In the genomic region with DNA sequence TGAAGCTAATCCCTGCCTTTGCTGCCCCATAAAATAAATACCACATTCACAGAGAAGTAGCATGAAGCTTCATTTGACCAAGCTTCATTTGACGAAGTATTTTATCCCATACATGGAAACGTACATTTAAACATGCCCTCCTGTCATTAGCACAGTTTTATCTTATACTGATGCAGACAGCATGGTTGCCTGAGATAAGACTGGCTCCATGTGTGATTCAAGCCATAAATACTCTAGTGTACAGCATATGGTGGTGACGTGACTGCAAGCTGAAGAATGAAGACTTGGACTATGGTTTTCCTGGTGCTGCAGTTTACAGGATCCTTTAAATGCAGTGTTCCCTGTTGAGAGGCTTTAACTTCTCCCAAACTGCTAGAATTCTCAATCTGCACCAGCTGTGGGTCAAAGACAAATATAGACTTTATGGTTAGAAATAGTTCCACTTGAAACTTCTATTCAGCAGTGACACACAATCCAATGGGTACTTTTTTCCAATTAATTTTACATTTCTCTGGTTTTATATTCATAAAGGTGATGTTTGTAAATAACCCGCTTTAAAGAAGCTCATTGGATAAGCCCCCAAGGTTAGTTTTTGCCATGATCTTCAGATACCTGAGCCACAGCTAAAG, we compare ENCODE assay signal across 1 cellular context.
A peak's percentile ranks its signal among the peaks of the same experiment; 100 is the strongest.
TF ChIP-seq lines count a peak whose summit lies in the region.

No MANE protein-coding gene starts in this region.

TF ChIP-seq in K562, 482 proteins besides CTCF, POLR2A, EP300 and RAD21 (continued from another document and continues in another):
- TF ChIP-seq, protein P1, sequence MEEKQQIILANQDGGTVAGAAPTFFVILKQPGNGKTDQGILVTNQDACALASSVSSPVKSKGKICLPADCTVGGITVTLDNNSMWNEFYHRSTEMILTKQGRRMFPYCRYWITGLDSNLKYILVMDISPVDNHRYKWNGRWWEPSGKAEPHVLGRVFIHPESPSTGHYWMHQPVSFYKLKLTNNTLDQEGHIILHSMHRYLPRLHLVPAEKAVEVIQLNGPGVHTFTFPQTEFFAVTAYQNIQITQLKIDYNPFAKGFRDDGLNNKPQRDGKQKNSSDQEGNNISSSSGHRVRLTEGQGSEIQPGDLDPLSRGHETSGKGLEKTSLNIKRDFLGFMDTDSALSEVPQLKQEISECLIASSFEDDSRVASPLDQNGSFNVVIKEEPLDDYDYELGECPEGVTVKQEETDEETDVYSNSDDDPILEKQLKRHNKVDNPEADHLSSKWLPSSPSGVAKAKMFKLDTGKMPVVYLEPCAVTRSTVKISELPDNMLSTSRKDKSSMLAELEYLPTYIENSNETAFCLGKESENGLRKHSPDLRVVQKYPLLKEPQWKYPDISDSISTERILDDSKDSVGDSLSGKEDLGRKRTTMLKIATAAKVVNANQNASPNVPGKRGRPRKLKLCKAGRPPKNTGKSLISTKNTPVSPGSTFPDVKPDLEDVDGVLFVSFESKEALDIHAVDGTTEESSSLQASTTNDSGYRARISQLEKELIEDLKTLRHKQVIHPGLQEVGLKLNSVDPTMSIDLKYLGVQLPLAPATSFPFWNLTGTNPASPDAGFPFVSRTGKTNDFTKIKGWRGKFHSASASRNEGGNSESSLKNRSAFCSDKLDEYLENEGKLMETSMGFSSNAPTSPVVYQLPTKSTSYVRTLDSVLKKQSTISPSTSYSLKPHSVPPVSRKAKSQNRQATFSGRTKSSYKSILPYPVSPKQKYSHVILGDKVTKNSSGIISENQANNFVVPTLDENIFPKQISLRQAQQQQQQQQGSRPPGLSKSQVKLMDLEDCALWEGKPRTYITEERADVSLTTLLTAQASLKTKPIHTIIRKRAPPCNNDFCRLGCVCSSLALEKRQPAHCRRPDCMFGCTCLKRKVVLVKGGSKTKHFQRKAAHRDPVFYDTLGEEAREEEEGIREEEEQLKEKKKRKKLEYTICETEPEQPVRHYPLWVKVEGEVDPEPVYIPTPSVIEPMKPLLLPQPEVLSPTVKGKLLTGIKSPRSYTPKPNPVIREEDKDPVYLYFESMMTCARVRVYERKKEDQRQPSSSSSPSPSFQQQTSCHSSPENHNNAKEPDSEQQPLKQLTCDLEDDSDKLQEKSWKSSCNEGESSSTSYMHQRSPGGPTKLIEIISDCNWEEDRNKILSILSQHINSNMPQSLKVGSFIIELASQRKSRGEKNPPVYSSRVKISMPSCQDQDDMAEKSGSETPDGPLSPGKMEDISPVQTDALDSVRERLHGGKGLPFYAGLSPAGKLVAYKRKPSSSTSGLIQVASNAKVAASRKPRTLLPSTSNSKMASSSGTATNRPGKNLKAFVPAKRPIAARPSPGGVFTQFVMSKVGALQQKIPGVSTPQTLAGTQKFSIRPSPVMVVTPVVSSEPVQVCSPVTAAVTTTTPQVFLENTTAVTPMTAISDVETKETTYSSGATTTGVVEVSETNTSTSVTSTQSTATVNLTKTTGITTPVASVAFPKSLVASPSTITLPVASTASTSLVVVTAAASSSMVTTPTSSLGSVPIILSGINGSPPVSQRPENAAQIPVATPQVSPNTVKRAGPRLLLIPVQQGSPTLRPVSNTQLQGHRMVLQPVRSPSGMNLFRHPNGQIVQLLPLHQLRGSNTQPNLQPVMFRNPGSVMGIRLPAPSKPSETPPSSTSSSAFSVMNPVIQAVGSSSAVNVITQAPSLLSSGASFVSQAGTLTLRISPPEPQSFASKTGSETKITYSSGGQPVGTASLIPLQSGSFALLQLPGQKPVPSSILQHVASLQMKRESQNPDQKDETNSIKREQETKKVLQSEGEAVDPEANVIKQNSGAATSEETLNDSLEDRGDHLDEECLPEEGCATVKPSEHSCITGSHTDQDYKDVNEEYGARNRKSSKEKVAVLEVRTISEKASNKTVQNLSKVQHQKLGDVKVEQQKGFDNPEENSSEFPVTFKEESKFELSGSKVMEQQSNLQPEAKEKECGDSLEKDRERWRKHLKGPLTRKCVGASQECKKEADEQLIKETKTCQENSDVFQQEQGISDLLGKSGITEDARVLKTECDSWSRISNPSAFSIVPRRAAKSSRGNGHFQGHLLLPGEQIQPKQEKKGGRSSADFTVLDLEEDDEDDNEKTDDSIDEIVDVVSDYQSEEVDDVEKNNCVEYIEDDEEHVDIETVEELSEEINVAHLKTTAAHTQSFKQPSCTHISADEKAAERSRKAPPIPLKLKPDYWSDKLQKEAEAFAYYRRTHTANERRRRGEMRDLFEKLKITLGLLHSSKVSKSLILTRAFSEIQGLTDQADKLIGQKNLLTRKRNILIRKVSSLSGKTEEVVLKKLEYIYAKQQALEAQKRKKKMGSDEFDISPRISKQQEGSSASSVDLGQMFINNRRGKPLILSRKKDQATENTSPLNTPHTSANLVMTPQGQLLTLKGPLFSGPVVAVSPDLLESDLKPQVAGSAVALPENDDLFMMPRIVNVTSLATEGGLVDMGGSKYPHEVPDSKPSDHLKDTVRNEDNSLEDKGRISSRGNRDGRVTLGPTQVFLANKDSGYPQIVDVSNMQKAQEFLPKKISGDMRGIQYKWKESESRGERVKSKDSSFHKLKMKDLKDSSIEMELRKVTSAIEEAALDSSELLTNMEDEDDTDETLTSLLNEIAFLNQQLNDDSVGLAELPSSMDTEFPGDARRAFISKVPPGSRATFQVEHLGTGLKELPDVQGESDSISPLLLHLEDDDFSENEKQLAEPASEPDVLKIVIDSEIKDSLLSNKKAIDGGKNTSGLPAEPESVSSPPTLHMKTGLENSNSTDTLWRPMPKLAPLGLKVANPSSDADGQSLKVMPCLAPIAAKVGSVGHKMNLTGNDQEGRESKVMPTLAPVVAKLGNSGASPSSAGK (IDR thresholded peaks at IDR 0.05), result peak; percentile 53; the same call in 1 of the 2 replicates
- no peak for TF ChIP-seq OTX1 (CRISPR knock-in tag; IDR thresholded peaks at IDR 0.05)
- peak in 1 of 2 experiments; percentile 74; a peak in 1 of 4 replicates for TF ChIP-seq TEAD1 (CRISPR knock-in tag; IDR thresholded peaks at IDR 0.05)
- peak; percentile 81; the same call in 1 of the 2 replicates for TF ChIP-seq ZNF644 (tag; IDR thresholded peaks at IDR 0.05; ENCODE audit: low read depth)
- no peak for TF ChIP-seq KLF13 (tag; IDR thresholded peaks at IDR 0.05; ENCODE audit: borderline replicate concordance, low read depth)
- no peak for TF ChIP-seq KDM4B (IDR thresholded peaks at IDR 0.05; ENCODE audit: borderline replicate concordance in 2 of 2, low read depth in 1 of 2)
- TF ChIP-seq, protein P2, sequence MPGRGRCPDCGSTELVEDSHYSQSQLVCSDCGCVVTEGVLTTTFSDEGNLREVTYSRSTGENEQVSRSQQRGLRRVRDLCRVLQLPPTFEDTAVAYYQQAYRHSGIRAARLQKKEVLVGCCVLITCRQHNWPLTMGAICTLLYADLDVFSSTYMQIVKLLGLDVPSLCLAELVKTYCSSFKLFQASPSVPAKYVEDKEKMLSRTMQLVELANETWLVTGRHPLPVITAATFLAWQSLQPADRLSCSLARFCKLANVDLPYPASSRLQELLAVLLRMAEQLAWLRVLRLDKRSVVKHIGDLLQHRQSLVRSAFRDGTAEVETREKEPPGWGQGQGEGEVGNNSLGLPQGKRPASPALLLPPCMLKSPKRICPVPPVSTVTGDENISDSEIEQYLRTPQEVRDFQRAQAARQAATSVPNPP (IDR thresholded peaks at IDR 0.05; ENCODE audit: borderline replicate concordance, insufficient read depth, insufficient read length), result no peak
- TF ChIP-seq EHMT2 (IDR thresholded peaks at IDR 0.05), result 0 out of 2 replicates have a peak, but pooled peaks have one; percentile 41
- TF ChIP-seq, protein P3, sequence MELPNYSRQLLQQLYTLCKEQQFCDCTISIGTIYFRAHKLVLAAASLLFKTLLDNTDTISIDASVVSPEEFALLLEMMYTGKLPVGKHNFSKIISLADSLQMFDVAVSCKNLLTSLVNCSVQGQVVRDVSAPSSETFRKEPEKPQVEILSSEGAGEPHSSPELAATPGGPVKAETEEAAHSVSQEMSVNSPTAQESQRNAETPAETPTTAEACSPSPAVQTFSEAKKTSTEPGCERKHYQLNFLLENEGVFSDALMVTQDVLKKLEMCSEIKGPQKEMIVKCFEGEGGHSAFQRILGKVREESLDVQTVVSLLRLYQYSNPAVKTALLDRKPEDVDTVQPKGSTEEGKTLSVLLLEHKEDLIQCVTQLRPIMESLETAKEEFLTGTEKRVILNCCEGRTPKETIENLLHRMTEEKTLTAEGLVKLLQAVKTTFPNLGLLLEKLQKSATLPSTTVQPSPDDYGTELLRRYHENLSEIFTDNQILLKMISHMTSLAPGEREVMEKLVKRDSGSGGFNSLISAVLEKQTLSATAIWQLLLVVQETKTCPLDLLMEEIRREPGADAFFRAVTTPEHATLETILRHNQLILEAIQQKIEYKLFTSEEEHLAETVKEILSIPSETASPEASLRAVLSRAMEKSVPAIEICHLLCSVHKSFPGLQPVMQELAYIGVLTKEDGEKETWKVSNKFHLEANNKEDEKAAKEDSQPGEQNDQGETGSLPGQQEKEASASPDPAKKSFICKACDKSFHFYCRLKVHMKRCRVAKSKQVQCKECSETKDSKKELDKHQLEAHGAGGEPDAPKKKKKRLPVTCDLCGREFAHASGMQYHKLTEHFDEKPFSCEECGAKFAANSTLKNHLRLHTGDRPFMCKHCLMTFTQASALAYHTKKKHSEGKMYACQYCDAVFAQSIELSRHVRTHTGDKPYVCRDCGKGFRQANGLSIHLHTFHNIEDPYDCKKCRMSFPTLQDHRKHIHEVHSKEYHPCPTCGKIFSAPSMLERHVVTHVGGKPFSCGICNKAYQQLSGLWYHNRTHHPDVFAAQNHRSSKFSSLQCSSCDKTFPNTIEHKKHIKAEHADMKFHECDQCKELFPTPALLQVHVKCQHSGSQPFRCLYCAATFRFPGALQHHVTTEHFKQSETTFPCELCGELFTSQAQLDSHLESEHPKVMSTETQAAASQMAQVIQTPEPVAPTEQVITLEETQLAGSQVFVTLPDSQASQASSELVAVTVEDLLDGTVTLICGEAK (IDR thresholded peaks at IDR 0.05), result no peak
- TF ChIP-seq, protein P3 (CRISPR knock-in tag; IDR thresholded peaks at IDR 0.05), result no peak
- TF ChIP-seq PRMT5 (CRISPR knock-in tag; IDR thresholded peaks at IDR 0.05), result no peak
- TF ChIP-seq NCOR1 (IDR thresholded peaks at IDR 0.05), result peak; percentile 91
- no peak for TF ChIP-seq ZNF263 (CRISPR knock-in tag; IDR thresholded peaks at IDR 0.05; ENCODE audit: borderline replicate concordance)
- no peak for TF ChIP-seq TAF7 (tag; IDR thresholded peaks at IDR 0.05)
- TF ChIP-seq TBP (optimal IDR thresholded peaks at IDR 0.05; ENCODE audit: low read depth, low read length), result no peak
- TF ChIP-seq, protein P4, sequence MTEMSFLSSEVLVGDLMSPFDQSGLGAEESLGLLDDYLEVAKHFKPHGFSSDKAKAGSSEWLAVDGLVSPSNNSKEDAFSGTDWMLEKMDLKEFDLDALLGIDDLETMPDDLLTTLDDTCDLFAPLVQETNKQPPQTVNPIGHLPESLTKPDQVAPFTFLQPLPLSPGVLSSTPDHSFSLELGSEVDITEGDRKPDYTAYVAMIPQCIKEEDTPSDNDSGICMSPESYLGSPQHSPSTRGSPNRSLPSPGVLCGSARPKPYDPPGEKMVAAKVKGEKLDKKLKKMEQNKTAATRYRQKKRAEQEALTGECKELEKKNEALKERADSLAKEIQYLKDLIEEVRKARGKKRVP (CRISPR knock-in tag; IDR thresholded peaks at IDR 0.05), result no peak
- TF ChIP-seq ZBTB7A (IDR thresholded peaks at IDR 0.05; ENCODE audit: borderline replicate concordance, control insufficient read depth, low read depth, low read length), result no peak
- no peak for TF ChIP-seq ZNF445 (CRISPR knock-in tag; IDR thresholded peaks at IDR 0.05; ENCODE audit: low read depth)
- TF ChIP-seq PML (IDR thresholded peaks at IDR 0.05; ENCODE audit: low read length), result peak; percentile 92
- peak; percentile 31; the same call in 1 of the 2 replicates for TF ChIP-seq FOXJ2 (tag; IDR thresholded peaks at IDR 0.05)
- TF ChIP-seq ZC3H4 (CRISPR knock-in tag; IDR thresholded peaks at IDR 0.05; ENCODE audit: borderline replicate concordance), result no peak
- TF ChIP-seq, protein P5, sequence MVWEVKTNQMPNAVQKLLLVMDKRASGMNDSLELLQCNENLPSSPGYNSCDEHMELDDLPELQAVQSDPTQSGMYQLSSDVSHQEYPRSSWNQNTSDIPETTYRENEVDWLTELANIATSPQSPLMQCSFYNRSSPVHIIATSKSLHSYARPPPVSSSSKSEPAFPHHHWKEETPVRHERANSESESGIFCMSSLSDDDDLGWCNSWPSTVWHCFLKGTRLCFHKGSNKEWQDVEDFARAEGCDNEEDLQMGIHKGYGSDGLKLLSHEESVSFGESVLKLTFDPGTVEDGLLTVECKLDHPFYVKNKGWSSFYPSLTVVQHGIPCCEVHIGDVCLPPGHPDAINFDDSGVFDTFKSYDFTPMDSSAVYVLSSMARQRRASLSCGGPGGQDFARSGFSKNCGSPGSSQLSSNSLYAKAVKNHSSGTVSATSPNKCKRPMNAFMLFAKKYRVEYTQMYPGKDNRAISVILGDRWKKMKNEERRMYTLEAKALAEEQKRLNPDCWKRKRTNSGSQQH (CRISPR knock-in tag; IDR thresholded peaks at IDR 0.05), result no peak
- no peak for TF ChIP-seq DDX20 (tag; IDR thresholded peaks at IDR 0.05; ENCODE audit: low read depth)
- no peak for TF ChIP-seq PHF8 (IDR thresholded peaks at IDR 0.05; ENCODE audit: borderline replicate concordance, low read length)
- TF ChIP-seq PRPF4 (IDR thresholded peaks at IDR 0.05; ENCODE audit: insufficient read depth, low read depth, low read length, poor library complexity, severe bottlenecking), result no peak
- no peak for TF ChIP-seq KLF6 (CRISPR knock-in tag; IDR thresholded peaks at IDR 0.05; ENCODE audit: borderline replicate concordance)
- TF ChIP-seq SOX6 (IDR thresholded peaks at IDR 0.05), result peak; percentile 91
- peak; percentile 28 for TF ChIP-seq TAF9B (IDR thresholded peaks at IDR 0.05; ENCODE audit: partially characterized antibody)
- peak; percentile 38 for TF ChIP-seq NEUROD1 (IDR thresholded peaks at IDR 0.05; ENCODE audit: borderline replicate concordance, low read depth, low read length, partially characterized antibody)
- peak; percentile 91 for TF ChIP-seq CBFA2T2 (conservative IDR thresholded peaks at IDR 0.05)
- TF ChIP-seq XRCC4 (IDR thresholded peaks at IDR 0.05; ENCODE audit: extremely low read depth, insufficient read depth, insufficient read length), result no peak
- no peak for TF ChIP-seq ZNF212 (CRISPR knock-in tag; IDR thresholded peaks at IDR 0.05)
